In genomic region chr15:74040115-74040850, GRCh38 we compare ENCODE assay signal across 10 cellular contexts. TPM values are rescaled to one million over a fixed set of nuclear protein-coding genes. Genes with fewer than 3 reads are reported as not detected.
DNase-seq lines count a peak whose midpoint lies in the region; ATAC-seq lines count a peak whose summit lies in the region.
"Had no signal": no experiment of that assay in that cellular context is flagged by ENCODE, and none has a peak within 500 bp of the region (broad histone marks: within the 10 kb centered on the region; RNA-seq: fewer than 3 reads in every experiment).

No MANE protein-coding gene starts in this region.

- H3K18ac ChIP-seq in mesenchymal stem cell (ENCODE audit: low read depth in 1 of 2, low read length in 2 of 2): peak overlapping the region in 1 of 2 experiments; percentile 64

- H3K27me3 ChIP-seq in mesenchymal stem cell (ENCODE audit: control insufficient read depth in 1 of 2, insufficient read depth in 1 of 2, low read length in 2 of 2) (no peaks in the 10 kb centered on the region), aorta (ENCODE audit: control insufficient read depth in 1 of 2, insufficient read depth in 2 of 2, low read length in 1 of 2) (no peaks in the 10 kb centered on the region)

- intact Hi-C loops in aorta (cut with DNase I): loop anchor here in 1 of 2 donors (2.0 to 10.0 kb wide), 2 partner anchors 49 to 195 kb away; partner anchors contain the start of gene CCDC33

- H3K23ac ChIP-seq in mesenchymal stem cell (ENCODE audit: low read length in 2 of 2): no peak overlapping the region

- H3K36me3 ChIP-seq in mesenchymal stem cell (ENCODE audit: control insufficient read depth in 1 of 2, insufficient read depth in 2 of 2, low read depth in 1 of 2, low read length in 2 of 2) (peaks cover 53 to 71% of the 10 kb centered on the region in 2 experiments), aorta (ENCODE audit: control insufficient read depth in 1 of 2, insufficient read depth in 2 of 2, low read length in 1 of 2) (peaks cover 2 to 5% of the 10 kb centered on the region in 2 donors)

- peaks cover 24% of the 10 kb centered on the region for H3K79me1 ChIP-seq in mesenchymal stem cell (replicated peaks; ENCODE audit: low read length, poor library complexity, severe bottlenecking)

- no peak overlapping the region for H3K4ac ChIP-seq in mesenchymal stem cell (ENCODE audit: low read depth in 1 of 2, low read length in 2 of 2)

- no peak overlapping the region for H3K4me2 ChIP-seq in mesenchymal stem cell (ENCODE audit: low read length, poor library complexity, severe bottlenecking)

- H3K4me3 Mint-ChIP-seq in stimulated activated naive CD8-positive, alpha-beta T cell treated with anti-CD3 and anti-CD28 coated beads, Interleukin-15, amount 100 ng/mL, for 72 hours: no peak overlapping the region

- ATAC-seq in stimulated activated naive CD8-positive, alpha-beta T cell treated with anti-CD3 and anti-CD28 coated beads, Interleukin-15, amount 100 ng/mL, for 72 hours: no peak
- ATAC-seq in stimulated activated naive CD8-positive, alpha-beta T cell treated with anti-CD3 and anti-CD28 coated beads, Interleukin-15, Interleukin-2, amounts not matched to agents 100 U/mL and 50 U/mL, for 24 hours: no peak
- peak; percentile 58 for ATAC-seq in aorta (ENCODE audit: low FRiP score)
- no peak for ATAC-seq in HG03521 (IDR thresholded peaks at IDR 0.05; ENCODE audit: unreplicated experiment)

- H4K91ac ChIP-seq in mesenchymal stem cell (ENCODE audit: low read length): no peak overlapping the region

- H3K4me1 Mint-ChIP-seq in stimulated activated naive CD8-positive, alpha-beta T cell treated with anti-CD3 and anti-CD28 coated beads, Interleukin-15, amount 100 ng/mL, for 72 hours: peaks cover 4% of the 10 kb centered on the region

- WGBS in mesenchymal stem cell: 73% methylated on average over 7 of the region's 7 CpGs
- 58 to 62% methylated on average over 7 of the region's 7 CpGs for WGBS in aorta, 2 donors

- no peak overlapping the region for H2BK12ac ChIP-seq in mesenchymal stem cell (ENCODE audit: low read length in 2 of 2)

- H3K27ac Mint-ChIP-seq in stimulated activated naive CD8-positive, alpha-beta T cell treated with anti-CD3 and anti-CD28 coated beads, Interleukin-15, amount 100 ng/mL, for 72 hours: peak overlapping the region; percentile 27 to 92

- no peak overlapping the region for H4K8ac ChIP-seq in mesenchymal stem cell (ENCODE audit: low read length)

- H3K27me3 Mint-ChIP-seq in stimulated activated naive CD8-positive, alpha-beta T cell treated with anti-CD3 and anti-CD28 coated beads, Interleukin-15, amount 100 ng/mL, for 72 hours: no peaks in the 10 kb centered on the region

- peaks cover 39% of the 10 kb centered on the region for H3K4me1 ChIP-seq in mesenchymal stem cell (ENCODE audit: control insufficient read depth, insufficient read depth, low read depth, low read length)
- no peaks in the 10 kb centered on the region for H3K4me1 ChIP-seq in aorta (ENCODE audit: control insufficient read depth in 1 of 2, insufficient read depth in 2 of 2, low read length in 2 of 2)

- no peaks in the 10 kb centered on the region for H3K9me3 ChIP-seq in mesenchymal stem cell (ENCODE audit: control insufficient read depth, low read length)
- H3K9me3 ChIP-seq in aorta (ENCODE audit: control insufficient read depth, low read length): no peaks in the 10 kb centered on the region

- H2BK15ac ChIP-seq in mesenchymal stem cell (ENCODE audit: low read depth, poor library complexity, severe bottlenecking): no peak overlapping the region

- H2AFZ ChIP-seq in mesenchymal stem cell (ENCODE audit: low read depth, low read length): no peak overlapping the region

- H3K4me3 ChIP-seq in mesenchymal stem cell (ENCODE audit: insufficient read depth in 1 of 2, low read depth in 1 of 2, low read length in 2 of 2) (peak overlapping the region in 1 of 2 experiments; percentile 39), aorta (ENCODE audit: low read length in 2 of 2) (no peak overlapping the region)

- H2BK120ac ChIP-seq in mesenchymal stem cell (ENCODE audit: low read depth, low read length): no peak overlapping the region

- H3K14ac ChIP-seq in mesenchymal stem cell (ENCODE audit: low read length in 2 of 2): no peak overlapping the region

- H2BK5ac ChIP-seq in mesenchymal stem cell (ENCODE audit: low read depth, low read length, poor library complexity, severe bottlenecking): no peak overlapping the region

- H3K9me3 Mint-ChIP-seq in stimulated activated naive CD8-positive, alpha-beta T cell treated with anti-CD3 and anti-CD28 coated beads, Interleukin-15, amount 100 ng/mL, for 72 hours: no peaks in the 10 kb centered on the region

- H3K27ac ChIP-seq in mesenchymal stem cell (ENCODE audit: low read length, poor library complexity, severe bottlenecking) (peak overlapping the region; percentile 91), aorta (ENCODE audit: low read depth in 1 of 2, low read length in 2 of 2) (peak overlapping the region in 1 of 2 donors; percentile 58)

- no peak for DNase-seq in stimulated activated naive CD8-positive, alpha-beta T cell treated with anti-CD3 and anti-CD28 coated beads, Interleukin-15, amount 100 ng/mL, for 72 hours
- no peak for DNase-seq in stimulated activated naive CD8-positive, alpha-beta T cell treated with anti-CD3 and anti-CD28 coated beads, Interleukin-15, Interleukin-2, amounts not matched to agents 100 U/mL and 50 U/mL, for 24 hours
- DNase-seq in dermis blood vessel endothelial cell (peak; percentile 66), mesenchymal stem cell (peak; percentile 93), aorta (peak; percentile 82 to 85), NOMO-1 treated with dmso at 0.1 percent for 144 hours (lab: John Stamatoyannopoulos, UW; ENCODE audit: unreplicated experiment) (no peak), SKM-1 treated with dmso at 0.1 percent for 144 hours (lab: John Stamatoyannopoulos, UW; ENCODE audit: unreplicated experiment) (no peak)
- DNase-seq: activated CD4-positive, alpha-beta T cell treated with anti-CD3 and anti-CD28 coated beads, Interleukin-2, amount 50 U/mL, for 48 hours; NCI-H1694 treated with DMSO at 0.1 percent for 48 hours had no signal

- H2AK5ac ChIP-seq in mesenchymal stem cell (ENCODE audit: low read length, severe bottlenecking): no peak overlapping the region

- H3K9ac ChIP-seq in mesenchymal stem cell (ENCODE audit: low read length): peak overlapping the region; percentile 66

RNA-seq across cellular contexts. Expression of gene GOLGA6A, which starts 42.1 kb away (rescaled TPM):
- total RNA-seq in dermis blood vessel endothelial cell: not detected in 2 replicates
- not detected for polyA plus RNA-seq in mesenchymal stem cell (2013, experiment 1 of 2)
- polyA plus RNA-seq in mesenchymal stem cell (2013, experiment 2 of 2): 0.03 TPM
- total RNA-seq in aorta: not detected
- not detected for polyA plus RNA-seq in aorta

RNA-seq across cellular contexts. Expression of gene PML, which starts 45.8 kb away (rescaled TPM):
- 95.5 and 176 TPM in 2 replicates for total RNA-seq in dermis blood vessel endothelial cell
- 49.0 TPM for polyA plus RNA-seq in mesenchymal stem cell (2013, experiment 1 of 2)
- polyA plus RNA-seq in mesenchymal stem cell (2013, experiment 2 of 2): 51.3 TPM
- total RNA-seq in aorta: 10 to 100 TPM; 72.6 to 91.9 TPM
- 10 to 100 TPM in 1 of 2 donors, 1 to 10 TPM in 1; 8.6 to 45.5 TPM for polyA plus RNA-seq in aorta

RNA-seq across cellular contexts. Expression of gene STOML1, which starts 48.2 kb away (rescaled TPM):
- total RNA-seq in dermis blood vessel endothelial cell (19.9 and 22.3 TPM in 2 replicates), aorta (10 to 100 TPM; 12.9 to 16.4 TPM)
- 7.8 TPM for polyA plus RNA-seq in mesenchymal stem cell (2013, experiment 1 of 2)
- 8.5 TPM for polyA plus RNA-seq in mesenchymal stem cell (2013, experiment 2 of 2)
- polyA plus RNA-seq in aorta: 10 to 100 TPM; 10.5 to 19.2 TPM

Comparison
In these comparisons a context has a peak if more than half of its experiments do, and no peak if none do; other contexts are left out.
1. DNase-seq: peak in dermis blood vessel endothelial cell (single experiment), mesenchymal stem cell (single experiment) and aorta (2 of 2); none in stimulated activated naive CD8-positive, alpha-beta T cell treated with anti-CD3 and anti-CD28 coated beads, Interleukin-15, amount 100 ng/mL, for 72 hours (0 of 2), stimulated activated naive CD8-positive, alpha-beta T cell treated with anti-CD3 and anti-CD28 coated beads, Interleukin-15, Interleukin-2, amounts not matched to agents 100 U/mL and 50 U/mL, for 24 hours (single experiment), NOMO-1 treated with dmso at 0.1 percent for 144 hours (single experiment) and SKM-1 treated with dmso at 0.1 percent for 144 hours (single experiment).